In genomic region chr6:81865712-81866111, GRCh38 we compare ENCODE assay signal across 11 cellular contexts.
DNase-seq lines count a peak whose midpoint lies in the region; ATAC-seq, FAIRE-seq and TF ChIP-seq lines count a peak whose summit lies in the region.
"Had no signal": no experiment of that assay in that cellular context is flagged by ENCODE, and none has a peak within 500 bp of the region (broad histone marks: within the 10 kb centered on the region; RNA-seq: fewer than 3 reads in every experiment).

No MANE protein-coding gene starts in this region.

- CTCF ChIA-PET in A549 (lab: Yijun Ruan, JAX), result no interaction called here

- no peak for TF ChIP-seq CTCF in A549 (IDR thresholded peaks at IDR 0.05)
- no peak for TF ChIP-seq CTCF in HFFc6 (IDR thresholded peaks at IDR 0.05)

- 39% methylated on average over 3 of the region's 3 CpGs for WGBS in A549 (ENCODE audit: missing lambda C conversion rate)

- no peak for ATAC-seq in A549
- no peak for ATAC-seq in GM21526 (IDR thresholded peaks at IDR 0.05; ENCODE audit: low FRiP score, unreplicated experiment)
- ATAC-seq in esophagus mucosa, result no peak
- no peak for ATAC-seq in GM21381 (IDR thresholded peaks at IDR 0.05; ENCODE audit: unreplicated experiment)

- no peaks in the 10 kb centered on the region for H3K9me3 ChIP-seq in A549
- H3K9me3 ChIP-seq: BLaER1 had no signal

- H3K4me2 ChIP-seq in A549, result no peak overlapping the region
- H3K4me2 ChIP-seq: BLaER1 had no signal

- POLR2A ChIA-PET in A549 (lab: Yijun Ruan, JAX), result no interaction called here

- H3K27ac Mint-ChIP-seq in HFFc6, result peak overlapping the region; percentile 86
- H3K27ac Mint-ChIP-seq: T-helper 2 cell treated with Interferon-gamma antibody and Interleukin-4, amounts not matched to agents 5 μg/mL and 100 μg/mL, for 36 hours had no signal

- TF ChIP-seq RAD21 in A549 (conservative IDR thresholded peaks at IDR 0.05 in 1 of 2, IDR thresholded peaks at IDR 0.05 in 1 of 2), result no peak

- H3K4me3 ChIP-seq in A549, result no peak overlapping the region
- H3K4me3 ChIP-seq: BLaER1 had no signal

- H3K27me3 Mint-ChIP-seq in HFFc6 (ENCODE audit: insufficient read depth), result no peaks in the 10 kb centered on the region

- DNase-seq in A549 (ENCODE audit: low read depth in 1 of 2, low spot score in 1 of 2), result peak in 1 of 2 experiments; percentile 1
- peak; percentile 68 for DNase-seq in HFFc6
- peak; percentile 63 for DNase-seq in astrocyte of the hippocampus (ENCODE audit: low read depth, low spot score)
- DNase-seq in iPS-NIHi7 (ENCODE audit: extremely low spot score), result peak; percentile 29
- DNase-seq in activated CD4-positive, alpha-beta T cell treated with anti-CD3 and anti-CD28 coated beads for 4 hours, result no peak
- DNase-seq: NCI-H82 had no signal

- TF ChIP-seq POLR2A in A549 (IDR thresholded peaks at IDR 0.05; ENCODE audit: low read length), result no peak

- H3K4me1 ChIP-seq in A549, result no peaks in the 10 kb centered on the region
- H3K4me1 ChIP-seq: BLaER1 had no signal

- peak overlapping the region; percentile 68 for H3K4me3 Mint-ChIP-seq in HFFc6
- H3K4me3 Mint-ChIP-seq: T-helper 2 cell treated with Interferon-gamma antibody and Interleukin-4, amounts not matched to agents 5 μg/mL and 100 μg/mL, for 36 hours had no signal

- H3K4me1 Mint-ChIP-seq in HFFc6 (ENCODE audit: low read depth), result peaks cover 36% of the 10 kb centered on the region

- H3K9me3 Mint-ChIP-seq in HFFc6, result peaks cover 2% of the 10 kb centered on the region
- H3K9me3 Mint-ChIP-seq: T-helper 2 cell treated with Interferon-gamma antibody and Interleukin-4, amounts not matched to agents 5 μg/mL and 100 μg/mL, for 36 hours had no signal

- H3K27ac ChIP-seq in A549, result no peak overlapping the region
- H3K27ac ChIP-seq: BLaER1 had no signal

- FAIRE-seq in A549 (lab: Jason Lieb, UNC), result no peak

- TF ChIP-seq EP300 in A549 (IDR thresholded peaks at IDR 0.05), result no peak

- H3K36me3 Mint-ChIP-seq in HFFc6 (ENCODE audit: low read depth), result peaks cover 2% of the 10 kb centered on the region; the same call in 1 of the 2 replicates

TF ChIP-seq in A549, 52 proteins besides CTCF, POLR2A, EP300 and RAD21:
- no peak for TF ChIP-seq E2F6 (IDR thresholded peaks at IDR 0.05; ENCODE audit: borderline replicate concordance, low read depth)
- TF ChIP-seq FOSL2 (IDR thresholded peaks at IDR 0.05), result no peak
- TF ChIP-seq FOSL2 (CRISPR knock-in tag; IDR thresholded peaks at IDR 0.05), result peak; percentile 54
TF ChIP-seq in A549: peak in this region for 1.

Comparison
In these comparisons a context has a peak if more than half of its experiments do, and no peak if none do; other contexts are left out.
1. DNase-seq: peak in HFFc6 (single experiment), astrocyte of the hippocampus (single experiment) and iPS-NIHi7 (single experiment); none in activated CD4-positive, alpha-beta T cell treated with anti-CD3 and anti-CD28 coated beads for 4 hours (0 of 2).